In genomic region chr7:99562114-99562784, GRCh38 we compare ENCODE assay signal across 11 cellular contexts. TPM values are rescaled to one million over a fixed set of nuclear protein-coding genes. Genes with fewer than 3 reads are reported as not detected.
DNase-seq lines count a peak whose midpoint lies in the region; ATAC-seq, FAIRE-seq and TF ChIP-seq lines count a peak whose summit lies in the region.
"Had no signal": no experiment of that assay in that cellular context is flagged by ENCODE, and none has a peak within 500 bp of the region (broad histone marks: within the 10 kb centered on the region; RNA-seq: fewer than 3 reads in every experiment).

No MANE protein-coding gene starts in this region.

- H3K4me3 Mint-ChIP-seq in CD4-positive, alpha-beta memory T cell, result peak overlapping the region in 2 of 8 donors; percentile 28 to 46
- no peak overlapping the region for H3K4me3 Mint-ChIP-seq in nephron progenitor cell

- H2AFZ ChIP-seq in OCI-LY7 (ENCODE audit: low read length) (no peak overlapping the region), K562 (ENCODE audit: low read depth, low read length) (no peak overlapping the region), Karpas-422 (ENCODE audit: low read length) (no peak overlapping the region)

- BruUV-seq in OCI-LY7 (replicated peaks; lab: Mats Ljungman, UMichigan), result TSS peak; percentile 7
- no TSS peak for BruUV-seq in K562 (replicated peaks; lab: Mats Ljungman, UMichigan)

- H3K9me2 ChIP-seq in OCI-LY7 (ENCODE audit: insufficient read depth, low read length), result no peaks in the 10 kb centered on the region
- no peaks in the 10 kb centered on the region for H3K9me2 ChIP-seq in Karpas-422 (replicated peaks; ENCODE audit: insufficient read depth, low read length)

- H4K20me1 ChIP-seq in OCI-LY7 (ENCODE audit: insufficient read depth, low read length), result 0 out of 2 replicates have a peak, but pooled peaks cover 14% of the 10 kb centered on the region
- peaks cover 15% of the 10 kb centered on the region; the same call in 1 of the 2 replicates for H4K20me1 ChIP-seq in K562 (replicated peaks; ENCODE audit: control insufficient read depth, insufficient read depth, low read length)
- H4K20me1 ChIP-seq in Karpas-422 (ENCODE audit: insufficient read depth, low read depth, low read length), result no peaks in the 10 kb centered on the region; the same call in 1 of the 2 replicates

- no peaks in the 10 kb centered on the region for H3K27me3 ChIP-seq in CD4-positive, alpha-beta memory T cell (ENCODE audit: insufficient read depth, low read length)
- H3K27me3 ChIP-seq in K562 (ENCODE audit: control insufficient read depth in 2 of 2, insufficient read depth in 2 of 2, low read length in 2 of 2), result no peaks in the 10 kb centered on the region
- H3K27me3 ChIP-seq in Karpas-422 (ENCODE audit: low read length), result no peaks in the 10 kb centered on the region

- peak overlapping the region in 6 of 7 donors; percentile 2 to 84 (median 64) for H3K27ac Mint-ChIP-seq in CD4-positive, alpha-beta memory T cell
- peak overlapping the region; percentile 97 for H3K27ac Mint-ChIP-seq in nephron progenitor cell

- H3K4me3 ChIP-seq in CD4-positive, alpha-beta memory T cell (ENCODE audit: low read length in 2 of 2), result no peak overlapping the region
- H3K4me3 ChIP-seq in OCI-LY7 (ENCODE audit: low read depth, low read length, poor library complexity, severe bottlenecking) (no peak overlapping the region), K562 (no peak overlapping the region), Karpas-422 (ENCODE audit: low read length) (no peak overlapping the region)

- 54% methylated on average over 9 of the region's 9 CpGs for WGBS in K562 (ENCODE audit: insufficient coverage, low coverage, missing lambda C conversion rate)

- POLR2A ChIA-PET in CD4-positive, alpha-beta memory T cell (lab: Charles Lee; ENCODE audit: partially characterized antibody), result no interaction called here
- POLR2A ChIA-PET in OCI-LY7 (lab: Charles Lee) (interaction anchor here (0.6 kb wide), 1 partner anchor 61 kb away, joined by 3 read pairs; no protein-coding TSS in a partner anchor), K562 (lab: Yijun Ruan, JAX) (interaction anchor here (0.7 to 1.0 kb wide), 2 partner anchors 10 to 190 kb away, joined by 3 to 4 read pairs; no protein-coding TSS in a partner anchor)

- no peak for TF ChIP-seq RAD21 in K562 (CRISPR knock-in tag; conservative IDR thresholded peaks at IDR 0.05 in 1 of 2, IDR thresholded peaks at IDR 0.05 in 1 of 2)

- no peak overlapping the region for H3K27ac ChIP-seq in CD4-positive, alpha-beta memory T cell (ENCODE audit: low read depth, low read length)
- no peak overlapping the region for H3K27ac ChIP-seq in OCI-LY7 (ENCODE audit: low read depth, low read length, poor library complexity, severe bottlenecking)
- H3K27ac ChIP-seq in K562 (ENCODE audit: extremely low read depth, low read depth, low read length), result peak overlapping the region; percentile 73; the same call in 2 of the 3 replicates
- no peak overlapping the region for H3K27ac ChIP-seq in Karpas-422 (ENCODE audit: low read length)
- H3K27ac ChIP-seq: WERI-Rb-1 had no signal

- no peak for FAIRE-seq in K562 (lab: Jason Lieb, UNC)

- TF ChIP-seq POLR2A in K562 (conservative IDR thresholded peaks at IDR 0.05), result no peak

- intact Hi-C loops in CD4-positive, alpha-beta memory T cell (cut with micrococcal nuclease), result no loop called here
- intact Hi-C loops in OCI-LY7 (cut with micrococcal nuclease; ENCODE audit: unreplicated experiment) (no loop called here), K562 (cut with micrococcal nuclease) (no loop called here)

- ATAC-seq in K562 (no peak), GM18511 (IDR thresholded peaks at IDR 0.05; ENCODE audit: unreplicated experiment) (no peak), HG03039 (IDR thresholded peaks at IDR 0.05; ENCODE audit: unreplicated experiment) (no peak)
- ATAC-seq: right cardiac atrium had no signal

- H3K9me3 ChIP-seq in CD4-positive, alpha-beta memory T cell (ENCODE audit: control insufficient read depth in 1 of 2, low read length in 2 of 2), result no peaks in the 10 kb centered on the region
- H3K9me3 ChIP-seq in OCI-LY7 (ENCODE audit: low read length) (no peaks in the 10 kb centered on the region), K562 (replicated peaks; ENCODE audit: control insufficient read depth, insufficient read depth, low read depth, low read length) (no peaks in the 10 kb centered on the region), Karpas-422 (ENCODE audit: low read length) (no peaks in the 10 kb centered on the region)

- CTCF ChIA-PET in CD4-positive, alpha-beta memory T cell (lab: Charles Lee; ENCODE audit: partially characterized antibody), result no interaction called here
- CTCF ChIA-PET in OCI-LY7 (lab: Charles Lee; ENCODE audit: unreplicated experiment), result no interaction called here
- CTCF ChIA-PET in K562 (lab: Yijun Ruan, JAX; ENCODE audit: low intra/inter-chr PET ratio), result no interaction called here

- peaks cover 22% of the 10 kb centered on the region for H3K4me1 ChIP-seq in CD4-positive, alpha-beta memory T cell (ENCODE audit: insufficient read depth, low read length)
- H3K4me1 ChIP-seq in OCI-LY7 (ENCODE audit: insufficient read depth, low read length, poor library complexity, severe bottlenecking) (peaks cover 15% of the 10 kb centered on the region), K562 (replicated peaks in 1 of 2; ENCODE audit: control insufficient read depth in 2 of 2, insufficient read depth in 2 of 2, low read length in 2 of 2) (peaks cover 16 to 19% of the 10 kb centered on the region in 2 experiments), Karpas-422 (ENCODE audit: low read length) (peaks cover 18% of the 10 kb centered on the region)

- H3K4me2 ChIP-seq in OCI-LY7 (ENCODE audit: low read length) (no peak overlapping the region), K562 (ENCODE audit: insufficient read depth, low read length) (no peak overlapping the region), Karpas-422 (ENCODE audit: low read depth, low read length, poor library complexity, severe bottlenecking) (no peak overlapping the region)

- no peaks in the 10 kb centered on the region for H3K27me3 Mint-ChIP-seq in CD4-positive, alpha-beta memory T cell
- H3K27me3 Mint-ChIP-seq in nephron progenitor cell (ENCODE audit: low read depth, poor library complexity), result no peaks in the 10 kb centered on the region

- in situ Hi-C loops in K562 (cut with MboI), result no loop called here

- no peak for DNase-seq in CD4-positive, alpha-beta memory T cell
- no peak for DNase-seq in OCI-LY7 (ENCODE audit: low spot score)
- no peak for DNase-seq in K562 (ENCODE audit: extremely low read depth in 1 of 4, low spot score in 3 of 4)
- DNase-seq in nephron progenitor cell, result no peak
- no peak for DNase-seq in Karpas-422
- DNase-seq in AG08396 (ENCODE audit: low spot score), result no peak
- DNase-seq: right cardiac atrium, WERI-Rb-1 had no signal

- no peak for TF ChIP-seq CTCF in OCI-LY7 (conservative IDR thresholded peaks at IDR 0.05; ENCODE audit: low read length)
- no peak for TF ChIP-seq CTCF in K562 (IDR thresholded peaks at IDR 0.05 in 2 of 3, conservative IDR thresholded peaks at IDR 0.05 in 1 of 3; ENCODE audit: insufficient read depth in 2 of 3, low read depth in 1 of 3, low read length in 3 of 3)
- TF ChIP-seq CTCF in nephron progenitor cell (IDR thresholded peaks at IDR 0.05), result no peak

- H3K36me3 Mint-ChIP-seq in CD4-positive, alpha-beta memory T cell, result peaks cover 45 to 75% of the 10 kb centered on the region in 2 donors
- peaks cover 54% of the 10 kb centered on the region for H3K36me3 Mint-ChIP-seq in nephron progenitor cell (ENCODE audit: low read depth)

- peaks cover 57% of the 10 kb centered on the region for H3K36me3 ChIP-seq in CD4-positive, alpha-beta memory T cell (ENCODE audit: insufficient read depth, low read length)
- H3K36me3 ChIP-seq in OCI-LY7 (ENCODE audit: insufficient read depth, low read length), result peaks cover 69% of the 10 kb centered on the region
- H3K36me3 ChIP-seq in K562 (ENCODE audit: control insufficient read depth, insufficient read depth, low read length), result peaks cover 73% of the 10 kb centered on the region
- H3K36me3 ChIP-seq in Karpas-422 (ENCODE audit: insufficient read depth, low read length), result peaks cover 55% of the 10 kb centered on the region

- TF ChIP-seq EP300 in K562 (IDR thresholded peaks at IDR 0.05; ENCODE audit: low read length), result no peak

- H3K4me1 Mint-ChIP-seq in CD4-positive, alpha-beta memory T cell, result peaks cover 25 to 53% (median 41%) of the 10 kb centered on the region in 4 donors
- H3K4me1 Mint-ChIP-seq in nephron progenitor cell, result peaks cover 26% of the 10 kb centered on the region

- H3K9ac ChIP-seq in K562 (ENCODE audit: insufficient read depth in 1 of 2, low read depth in 2 of 2, low read length in 2 of 2) (peak overlapping the region; percentile 15 to 68; a peak in 2 of 4 replicates), Karpas-422 (ENCODE audit: low read length) (no peak overlapping the region)

- peaks cover 38% of the 10 kb centered on the region for H3K79me2 ChIP-seq in OCI-LY7 (ENCODE audit: insufficient read depth, low read depth, low read length)
- H3K79me2 ChIP-seq in K562 (ENCODE audit: control insufficient read depth, insufficient read depth, low read length), result peaks cover 74% of the 10 kb centered on the region
- H3K79me2 ChIP-seq in Karpas-422 (ENCODE audit: low read length), result peaks cover 80% of the 10 kb centered on the region

- H3K9me3 Mint-ChIP-seq in CD4-positive, alpha-beta memory T cell, result no peaks in the 10 kb centered on the region
- H3K9me3 Mint-ChIP-seq in nephron progenitor cell, result no peaks in the 10 kb centered on the region

- H3K9me1 ChIP-seq in K562 (ENCODE audit: control insufficient read depth, insufficient read depth, low read length), result peaks cover 8% of the 10 kb centered on the region

RNA-seq across cellular contexts. Expression of gene ZNF655, which starts 3.8 kb away (rescaled TPM):
- total RNA-seq in CD4-positive, alpha-beta memory T cell, result 100 to 1,000 TPM; 137 to 150 TPM
- 10 to 100 TPM; 66.8 to 74.0 TPM for polyA plus RNA-seq in CD4-positive, alpha-beta memory T cell
- 64.1 and 100 TPM in 2 replicates for total RNA-seq in OCI-LY7 (2014; rRNA removed; shearing (Covaris generic))
- total RNA-seq in OCI-LY7 (2022), result 79.7 and 84.7 TPM in 2 replicates
- 232 and 346 TPM in 2 replicates for total RNA-seq in K562 (2011; cell fraction: chromatin; rRNA removed; ENCODE audit: low replicate concordance)
- 147 and 170 TPM in 2 replicates for total RNA-seq in K562 (2011; cell fraction: nucleolus; rRNA removed)
- 249 and 393 TPM in 2 replicates for total RNA-seq in K562 (2011; cell fraction: nucleoplasm; rRNA removed)
- 85.6 and 123 TPM in 2 replicates for total RNA-seq in K562 (2014; rRNA removed)
- 94.7 and 105 TPM in 2 replicates for total RNA-seq in K562 (2014; rRNA removed; fragmentation: Illumina TruSeq; extraction: Trizol)
- total RNA-seq in K562 (2015; rRNA removed; fragmentation: Illumina TruSeq; extraction: Trizol), result 94.4 and 95.2 TPM in 2 replicates
- total RNA-seq in K562 (2021), result 68.1 and 78.1 TPM in 2 replicates
- polyA plus RNA-seq in K562 (2011; rRNA removed), result 81.3 and 112 TPM in 2 replicates
- polyA plus RNA-seq in K562 (2011; cell fraction: cytosol; rRNA removed), result 55.1 and 81.1 TPM in 2 replicates
- polyA plus RNA-seq in K562 (2011; cell fraction: nucleus; rRNA removed), result 163 and 255 TPM in 2 replicates
- 60.6 and 75.6 TPM in 2 replicates for polyA plus RNA-seq in K562 (2012)
- 101 and 103 TPM in 2 replicates for polyA plus RNA-seq in K562 (2014; fragmentation: Illumina TruSeq; extraction: Trizol)
- polyA plus RNA-seq in K562 (2014; fragmentation: Nextera tagmentation; extraction: Ambion mirVana), result 10 to 100 TPM; 25.7 to 34.1 TPM
- 130 and 137 TPM in 2 replicates for polyA plus RNA-seq in K562 (2014; rRNA removed)
- 89.6 and 93.8 TPM in 2 replicates for polyA minus RNA-seq in K562 (2011; rRNA and poly(A)+ RNA removed)
- 31.9 and 33.0 TPM in 2 replicates for polyA minus RNA-seq in K562 (2011; cell fraction: cytosol; rRNA and poly(A)+ RNA removed)
- polyA minus RNA-seq in K562 (2011; cell fraction: nucleus; rRNA and poly(A)+ RNA removed), result 105 and 112 TPM in 2 replicates
- total RNA-seq in Karpas-422 (2014; rRNA removed; shearing (Covaris generic); ENCODE audit: low replicate concordance), result 169 TPM in 2 replicates

RNA-seq across cellular contexts. Expression of gene FAM200A, which starts 10.3 kb away (rescaled TPM):
- total RNA-seq in CD4-positive, alpha-beta memory T cell, result 10 to 100 TPM; 12.9 to 13.0 TPM
- 1 to 10 TPM; 1.6 to 5.9 TPM for polyA plus RNA-seq in CD4-positive, alpha-beta memory T cell
- total RNA-seq in OCI-LY7 (2014; rRNA removed; shearing (Covaris generic)), result 4.2 and 5.5 TPM in 2 replicates
- total RNA-seq in OCI-LY7 (2022) (7.3 and 7.9 TPM in 2 replicates), K562 (2014; rRNA removed) (6.3 and 6.4 TPM in 2 replicates), K562 (2014; rRNA removed; fragmentation: Illumina TruSeq; extraction: Trizol) (8.3 and 10.2 TPM in 2 replicates), K562 (2015; rRNA removed; fragmentation: Illumina TruSeq; extraction: Trizol) (9.4 and 10.0 TPM in 2 replicates), K562 (2021) (6.3 and 7.0 TPM in 2 replicates)
- 6.9 and 16.6 TPM in 2 replicates for total RNA-seq in K562 (2011; cell fraction: chromatin; rRNA removed; ENCODE audit: low replicate concordance)
- 7.0 and 9.2 TPM in 2 replicates for total RNA-seq in K562 (2011; cell fraction: nucleolus; rRNA removed)
- total RNA-seq in K562 (2011; cell fraction: nucleoplasm; rRNA removed), result 5.3 and 6.7 TPM in 2 replicates
- polyA plus RNA-seq in K562 (2011; rRNA removed) (6.8 and 11.2 TPM in 2 replicates), K562 (2014; fragmentation: Illumina TruSeq; extraction: Trizol) (10.3 and 11.3 TPM in 2 replicates), K562 (2014; fragmentation: Nextera tagmentation; extraction: Ambion mirVana) (1 to 10 TPM; 3.3 to 4.3 TPM), K562 (2014; rRNA removed) (7.9 and 9.0 TPM in 2 replicates)
- 3.9 and 4.3 TPM in 2 replicates for polyA plus RNA-seq in K562 (2011; cell fraction: cytosol; rRNA removed)
- 2.0 and 2.3 TPM in 2 replicates for polyA plus RNA-seq in K562 (2011; cell fraction: nucleus; rRNA removed)
- 5.5 and 5.8 TPM in 2 replicates for polyA plus RNA-seq in K562 (2012)
- 7.5 and 8.0 TPM in 2 replicates for polyA minus RNA-seq in K562 (2011; rRNA and poly(A)+ RNA removed)
- polyA minus RNA-seq in K562 (2011; cell fraction: cytosol; rRNA and poly(A)+ RNA removed), result 3.4 and 4.9 TPM in 2 replicates
- 5.3 and 6.8 TPM in 2 replicates for polyA minus RNA-seq in K562 (2011; cell fraction: nucleus; rRNA and poly(A)+ RNA removed)
- total RNA-seq in Karpas-422 (2014; rRNA removed; shearing (Covaris generic); ENCODE audit: low replicate concordance), result 3.7 and 6.5 TPM in 2 replicates

RNA-seq across cellular contexts. Expression of gene TMEM225B, which starts 35.8 kb away (rescaled TPM):
- total RNA-seq in CD4-positive, alpha-beta memory T cell, result 1 to 10 TPM; 1.0 to 1.1 TPM
- polyA plus RNA-seq in CD4-positive, alpha-beta memory T cell, result under 1 TPM; 0.61 to 0.98 TPM
- total RNA-seq in OCI-LY7 (2014; rRNA removed; shearing (Covaris generic)), result 1.4 and 2.4 TPM in 2 replicates
- 2.4 and 3.9 TPM in 2 replicates for total RNA-seq in OCI-LY7 (2022)
- total RNA-seq in K562 (2011; cell fraction: chromatin; rRNA removed; ENCODE audit: low replicate concordance), result 0.42 and 0.51 TPM in 2 replicates
- 4.0 and 4.3 TPM in 2 replicates for total RNA-seq in K562 (2011; cell fraction: nucleolus; rRNA removed)
- total RNA-seq in K562 (2011; cell fraction: nucleoplasm; rRNA removed), result 1.6 and 1.8 TPM in 2 replicates
- total RNA-seq in K562 (2014; rRNA removed), result 0.61 and 0.73 TPM in 2 replicates
- total RNA-seq in K562 (2014; rRNA removed; fragmentation: Illumina TruSeq; extraction: Trizol), result 0.18 and 0.70 TPM in 2 replicates
- 0.51 and 0.79 TPM in 2 replicates for total RNA-seq in K562 (2015; rRNA removed; fragmentation: Illumina TruSeq; extraction: Trizol)
- total RNA-seq in K562 (2021), result 0.60 and 1.3 TPM in 2 replicates
- polyA plus RNA-seq in K562 (2011; rRNA removed), result 0.56 and 0.93 TPM in 2 replicates
- polyA plus RNA-seq in K562 (2011; cell fraction: cytosol; rRNA removed), result 0.30 and 1.1 TPM in 2 replicates
- 2.6 and 4.8 TPM in 2 replicates for polyA plus RNA-seq in K562 (2011; cell fraction: nucleus; rRNA removed)
- 0.64 and 0.65 TPM in 2 replicates for polyA plus RNA-seq in K562 (2012)
- polyA plus RNA-seq in K562 (2014; fragmentation: Illumina TruSeq; extraction: Trizol), result 0.32 and 0.68 TPM in 2 replicates
- polyA plus RNA-seq in K562 (2014; fragmentation: Nextera tagmentation; extraction: Ambion mirVana), result under 1 TPM; 0.08 to 0.25 TPM
- 0.62 and 0.94 TPM in 2 replicates for polyA plus RNA-seq in K562 (2014; rRNA removed)
- 0.36 and 0.74 TPM in 2 replicates for polyA minus RNA-seq in K562 (2011; rRNA and poly(A)+ RNA removed)
- polyA minus RNA-seq in K562 (2011; cell fraction: cytosol; rRNA and poly(A)+ RNA removed), result not detected in 2 replicates
- 2.2 TPM in 2 replicates for polyA minus RNA-seq in K562 (2011; cell fraction: nucleus; rRNA and poly(A)+ RNA removed)
- 1.6 TPM in 1 of 2 replicates, not detected in the other for total RNA-seq in Karpas-422 (2014; rRNA removed; shearing (Covaris generic); ENCODE audit: low replicate concordance)
- total RNA-seq: LHCN-M2 had no signal

RNA-seq across cellular contexts. Expression of gene ZSCAN25, which starts 54.5 kb away (rescaled TPM):
- 10 to 100 TPM; 40.4 to 43.1 TPM for total RNA-seq in CD4-positive, alpha-beta memory T cell
- 10 to 100 TPM; 10.2 to 18.3 TPM for polyA plus RNA-seq in CD4-positive, alpha-beta memory T cell
- total RNA-seq in OCI-LY7 (2014; rRNA removed; shearing (Covaris generic)), result 12.0 and 19.8 TPM in 2 replicates
- total RNA-seq in OCI-LY7 (2022) (14.3 and 17.1 TPM in 2 replicates), K562 (2014; rRNA removed) (13.7 and 16.9 TPM in 2 replicates), K562 (2014; rRNA removed; fragmentation: Illumina TruSeq; extraction: Trizol) (11.0 and 12.8 TPM in 2 replicates), K562 (2015; rRNA removed; fragmentation: Illumina TruSeq; extraction: Trizol) (14.4 and 15.9 TPM in 2 replicates), K562 (2021) (15.7 and 18.4 TPM in 2 replicates)
- 45.6 and 57.6 TPM in 2 replicates for total RNA-seq in K562 (2011; cell fraction: chromatin; rRNA removed; ENCODE audit: low replicate concordance)
- 32.4 and 33.2 TPM in 2 replicates for total RNA-seq in K562 (2011; cell fraction: nucleolus; rRNA removed)
- total RNA-seq in K562 (2011; cell fraction: nucleoplasm; rRNA removed), result 42.8 and 45.6 TPM in 2 replicates
- polyA plus RNA-seq in K562 (2011; rRNA removed) (10.5 and 14.2 TPM in 2 replicates), K562 (2014; fragmentation: Illumina TruSeq; extraction: Trizol) (11.7 and 12.0 TPM in 2 replicates), K562 (2014; fragmentation: Nextera tagmentation; extraction: Ambion mirVana) (1 to 10 TPM in 1 of 2 experiments, under 1 TPM in 1; 0.94 to 1.1 TPM), K562 (2014; rRNA removed) (12.2 and 18.5 TPM in 2 replicates)
- polyA plus RNA-seq in K562 (2011; cell fraction: cytosol; rRNA removed), result 8.9 and 10.6 TPM in 2 replicates
- 16.5 and 25.1 TPM in 2 replicates for polyA plus RNA-seq in K562 (2011; cell fraction: nucleus; rRNA removed)
- polyA plus RNA-seq in K562 (2012), result 10.0 and 11.0 TPM in 2 replicates
- polyA minus RNA-seq in K562 (2011; rRNA and poly(A)+ RNA removed), result 19.5 and 22.0 TPM in 2 replicates
- 6.7 and 10.3 TPM in 2 replicates for polyA minus RNA-seq in K562 (2011; cell fraction: cytosol; rRNA and poly(A)+ RNA removed)
- 14.4 and 16.6 TPM in 2 replicates for polyA minus RNA-seq in K562 (2011; cell fraction: nucleus; rRNA and poly(A)+ RNA removed)
- total RNA-seq in Karpas-422 (2014; rRNA removed; shearing (Covaris generic); ENCODE audit: low replicate concordance), result 12.3 and 22.1 TPM in 2 replicates

RNA-seq across cellular contexts. Expression of gene ZKSCAN5, which starts 57.8 kb away (rescaled TPM):
- 1 to 10 TPM; 8.8 to 9.3 TPM for total RNA-seq in CD4-positive, alpha-beta memory T cell
- 1 to 10 TPM; 2.5 to 7.0 TPM for polyA plus RNA-seq in CD4-positive, alpha-beta memory T cell
- 11.4 and 12.2 TPM in 2 replicates for total RNA-seq in OCI-LY7 (2014; rRNA removed; shearing (Covaris generic))
- total RNA-seq in OCI-LY7 (2022) (13.7 and 14.5 TPM in 2 replicates), K562 (2014; rRNA removed) (14.4 and 15.4 TPM in 2 replicates), K562 (2014; rRNA removed; fragmentation: Illumina TruSeq; extraction: Trizol) (18.8 and 19.0 TPM in 2 replicates), K562 (2015; rRNA removed; fragmentation: Illumina TruSeq; extraction: Trizol) (17.5 and 17.9 TPM in 2 replicates), K562 (2021) (14.3 and 15.4 TPM in 2 replicates)
- total RNA-seq in K562 (2011; cell fraction: chromatin; rRNA removed; ENCODE audit: low replicate concordance), result 35.9 and 48.1 TPM in 2 replicates
- total RNA-seq in K562 (2011; cell fraction: nucleolus; rRNA removed), result 26.8 TPM in 2 replicates
- total RNA-seq in K562 (2011; cell fraction: nucleoplasm; rRNA removed), result 28.6 and 31.7 TPM in 2 replicates
- polyA plus RNA-seq in K562 (2011; rRNA removed) (10.9 and 15.0 TPM in 2 replicates), K562 (2014; fragmentation: Illumina TruSeq; extraction: Trizol) (14.4 and 15.7 TPM in 2 replicates), K562 (2014; fragmentation: Nextera tagmentation; extraction: Ambion mirVana) (1 to 10 TPM; 4.2 to 8.8 TPM), K562 (2014; rRNA removed) (9.5 and 10.3 TPM in 2 replicates)
- 5.8 and 6.9 TPM in 2 replicates for polyA plus RNA-seq in K562 (2011; cell fraction: cytosol; rRNA removed)
- polyA plus RNA-seq in K562 (2011; cell fraction: nucleus; rRNA removed), result 9.0 and 10.9 TPM in 2 replicates
- polyA plus RNA-seq in K562 (2012), result 10.0 and 11.0 TPM in 2 replicates
- 31.5 and 37.9 TPM in 2 replicates for polyA minus RNA-seq in K562 (2011; rRNA and poly(A)+ RNA removed)
- polyA minus RNA-seq in K562 (2011; cell fraction: cytosol; rRNA and poly(A)+ RNA removed), result 12.6 and 15.7 TPM in 2 replicates
- 8.8 and 13.1 TPM in 2 replicates for polyA minus RNA-seq in K562 (2011; cell fraction: nucleus; rRNA and poly(A)+ RNA removed)
- 11.9 and 14.5 TPM in 2 replicates for total RNA-seq in Karpas-422 (2014; rRNA removed; shearing (Covaris generic); ENCODE audit: low replicate concordance)
